In genomic region chr6:79737172-79737571, GRCh38 we compare ENCODE assay signal across 11 cellular contexts.
DNase-seq lines count a peak whose midpoint lies in the region; ATAC-seq, FAIRE-seq and TF ChIP-seq lines count a peak whose summit lies in the region.
"Had no signal": no experiment of that assay in that cellular context is flagged by ENCODE, and none has a peak within 500 bp of the region (broad histone marks: within the 10 kb centered on the region; RNA-seq: fewer than 3 reads in every experiment).

No MANE protein-coding gene starts in this region.

- H3K9me3 Mint-ChIP-seq in Caco-2 (ENCODE audit: unreplicated experiment) (no peaks in the 10 kb centered on the region), nephron progenitor cell (peaks cover 3% of the 10 kb centered on the region)
- no peaks in the 10 kb centered on the region for H3K9me3 Mint-ChIP-seq in CD8-positive, alpha-beta memory T cell
- peaks cover 2% of the 10 kb centered on the region for H3K9me3 Mint-ChIP-seq in CD8-positive, alpha-beta T cell

- H3K27me3 ChIP-seq in Caco-2 (replicated peaks; ENCODE audit: control insufficient read depth, insufficient read depth, low read length) (no peaks in the 10 kb centered on the region), duodenal mucosa (ENCODE audit: control insufficient read depth in 1 of 2, insufficient read depth in 2 of 2, low read length in 2 of 2) (no peaks in the 10 kb centered on the region)
- no peaks in the 10 kb centered on the region for H3K27me3 ChIP-seq in CD8-positive, alpha-beta memory T cell (ENCODE audit: insufficient read depth, low read length, poor library complexity, severe bottlenecking)
- H3K27me3 ChIP-seq in CD8-positive, alpha-beta T cell (ENCODE audit: insufficient read depth, low read length) = no peaks in the 10 kb centered on the region
- H3K27me3 ChIP-seq: brain microvascular endothelial cell had no signal

- POLR2A ChIA-PET in Caco-2 (lab: Charles Lee) = no interaction called here
- POLR2A ChIA-PET in CD8-positive, alpha-beta memory T cell (lab: Charles Lee) = no interaction called here
- POLR2A ChIA-PET in CD8-positive, alpha-beta T cell (lab: Charles Lee) = no interaction called here

- TF ChIP-seq POLR2A in GM12892 (IDR thresholded peaks at IDR 0.05; ENCODE audit: low read depth, low read length) = no peak

- no peak for ATAC-seq in GM18873 (IDR thresholded peaks at IDR 0.05; ENCODE audit: low FRiP score, unreplicated experiment)
- no peak for ATAC-seq in CD8-positive, alpha-beta T cell

- H3K4me3 Mint-ChIP-seq in Caco-2 (ENCODE audit: unreplicated experiment) = peak overlapping the region; percentile 11
- no peak overlapping the region for H3K4me3 Mint-ChIP-seq in nephron progenitor cell
- H3K4me3 Mint-ChIP-seq in CD8-positive, alpha-beta memory T cell = no peak overlapping the region
- no peak overlapping the region for H3K4me3 Mint-ChIP-seq in CD8-positive, alpha-beta T cell
- H3K4me3 Mint-ChIP-seq: B cell had no signal

- FAIRE-seq in GM12892 (lab: Jason Lieb, UNC) = no peak

- CTCF ChIA-PET in Caco-2 (lab: Charles Lee) = no interaction called here
- CTCF ChIA-PET in CD8-positive, alpha-beta memory T cell (lab: Charles Lee) = no interaction called here
- CTCF ChIA-PET in CD8-positive, alpha-beta T cell (lab: Charles Lee) = interaction anchor here (1.2 kb wide), 1 partner anchor 26 kb away, joined by 3 read pairs; no protein-coding TSS in a partner anchor

- peaks cover 2% of the 10 kb centered on the region for H3K27me3 Mint-ChIP-seq in Caco-2 (ENCODE audit: insufficient read depth, unreplicated experiment)
- peaks cover 3% of the 10 kb centered on the region for H3K27me3 Mint-ChIP-seq in nephron progenitor cell (ENCODE audit: low read depth, poor library complexity)
- H3K27me3 Mint-ChIP-seq in CD8-positive, alpha-beta memory T cell = peaks cover 0 to 13% of the 10 kb centered on the region in 2 donors
- peaks cover 7% of the 10 kb centered on the region for H3K27me3 Mint-ChIP-seq in CD8-positive, alpha-beta T cell (ENCODE audit: low read depth)

- TF ChIP-seq CTCF in Caco-2 (IDR thresholded peaks at IDR 0.05; ENCODE audit: insufficient read depth in 1 of 2, low read depth in 1 of 2, low read length in 1 of 2, severe bottlenecking in 1 of 2, unreplicated experiment in 1 of 2) (no peak), nephron progenitor cell (IDR thresholded peaks at IDR 0.05) (no peak)
- TF ChIP-seq CTCF in CD8-positive, alpha-beta T cell (IDR thresholded peaks at IDR 0.05) = no peak

- peak overlapping the region in 1 of 2 donors; percentile 4 for H3K9ac ChIP-seq in duodenal mucosa (ENCODE audit: low read depth in 1 of 2, low read length in 2 of 2)

- H3K4me1 ChIP-seq in Caco-2 (peaks cover 5% of the 10 kb centered on the region; the same call in 1 of the 2 replicates), duodenal mucosa (ENCODE audit: control insufficient read depth in 1 of 2, insufficient read depth in 2 of 2, low read length in 2 of 2) (no peaks in the 10 kb centered on the region)
- no peaks in the 10 kb centered on the region for H3K4me1 ChIP-seq in CD8-positive, alpha-beta memory T cell (ENCODE audit: insufficient read depth, low read length)
- H3K4me1 ChIP-seq in CD8-positive, alpha-beta T cell (ENCODE audit: insufficient read depth, low read length) = no peaks in the 10 kb centered on the region

- intact Hi-C loops in Caco-2 (cut with micrococcal nuclease; ENCODE audit: unreplicated experiment) = no loop called here
- intact Hi-C loops in CD8-positive, alpha-beta T cell (cut with DNase I, micrococcal nuclease) = no loop called here

- H3K27ac Mint-ChIP-seq in Caco-2 (ENCODE audit: unreplicated experiment) (no peak overlapping the region), nephron progenitor cell (peak overlapping the region; percentile 89)
- no peak overlapping the region for H3K27ac Mint-ChIP-seq in CD8-positive, alpha-beta memory T cell
- H3K27ac Mint-ChIP-seq in CD8-positive, alpha-beta T cell = no peak overlapping the region
- H3K27ac Mint-ChIP-seq: B cell had no signal

- H3K4me3 ChIP-seq in Caco-2 (ENCODE audit: low read depth, low read length) (no peak overlapping the region), duodenal mucosa (ENCODE audit: low read depth in 1 of 2, low read length in 2 of 2) (peak overlapping the region; percentile 50 to 57)
- H3K4me3 ChIP-seq in CD8-positive, alpha-beta memory T cell (ENCODE audit: low read length) = no peak overlapping the region
- no peak overlapping the region for H3K4me3 ChIP-seq in CD8-positive, alpha-beta T cell (ENCODE audit: low read depth, low read length)

- peak in 1 of 2 experiments; percentile 13 for DNase-seq in Caco-2
- DNase-seq in NCI-H526 treated with DMSO at 0.1 percent for 48 hours (lab: John Stamatoyannopoulos, UW) = peak; percentile 45
- DNase-seq in nephron progenitor cell = peak; percentile 26
- no peak for DNase-seq in CD8-positive, alpha-beta memory T cell
- no peak for DNase-seq in CD8-positive, alpha-beta T cell
- DNase-seq in GM12892 (ENCODE audit: insufficient read length) = no peak
- DNase-seq: activated T-cell treated with anti-CD3 and anti-CD28 coated beads for 4 hours, brain microvascular endothelial cell had no signal

- H3K36me3 Mint-ChIP-seq in Caco-2 (ENCODE audit: insufficient read depth, unreplicated experiment) (no peaks in the 10 kb centered on the region), nephron progenitor cell (ENCODE audit: low read depth) (no peaks in the 10 kb centered on the region)
- no peaks in the 10 kb centered on the region for H3K36me3 Mint-ChIP-seq in CD8-positive, alpha-beta memory T cell
- H3K36me3 Mint-ChIP-seq in CD8-positive, alpha-beta T cell = no peaks in the 10 kb centered on the region

- no peak overlapping the region for H3K27ac ChIP-seq in duodenal mucosa (ENCODE audit: low read depth, low read length)
- H3K27ac ChIP-seq in CD8-positive, alpha-beta memory T cell (ENCODE audit: low read depth, low read length) = no peak overlapping the region
- H3K27ac ChIP-seq in CD8-positive, alpha-beta T cell (ENCODE audit: low read depth, low read length) = no peak overlapping the region
- H3K27ac ChIP-seq: brain microvascular endothelial cell had no signal

- H3K36me3 ChIP-seq in Caco-2 (ENCODE audit: control insufficient read depth, insufficient read depth, low read length) (no peaks in the 10 kb centered on the region), duodenal mucosa (ENCODE audit: control insufficient read depth in 1 of 2, insufficient read depth in 2 of 2, low read length in 2 of 2) (no peaks in the 10 kb centered on the region)
- no peaks in the 10 kb centered on the region for H3K36me3 ChIP-seq in CD8-positive, alpha-beta memory T cell (ENCODE audit: insufficient read depth, low read length)
- H3K36me3 ChIP-seq in CD8-positive, alpha-beta T cell (ENCODE audit: insufficient read depth, low read length) = no peaks in the 10 kb centered on the region
- H3K36me3 ChIP-seq: brain microvascular endothelial cell had no signal

- BruUV-seq in Caco-2 (replicated peaks; lab: Mats Ljungman, UMichigan) = no TSS peak

- H3K9me3 ChIP-seq in Caco-2 = no peaks in the 10 kb centered on the region
- no peaks in the 10 kb centered on the region for H3K9me3 ChIP-seq in duodenal mucosa (ENCODE audit: control insufficient read depth in 1 of 2, low read length in 2 of 2)
- H3K9me3 ChIP-seq in CD8-positive, alpha-beta memory T cell (ENCODE audit: low read length) = no peaks in the 10 kb centered on the region
- no peaks in the 10 kb centered on the region for H3K9me3 ChIP-seq in CD8-positive, alpha-beta T cell (ENCODE audit: low read length)

- H3K4me1 Mint-ChIP-seq in Caco-2 (ENCODE audit: low read depth, unreplicated experiment) (peaks cover 7% of the 10 kb centered on the region), nephron progenitor cell (peaks cover 8% of the 10 kb centered on the region)
- no peaks in the 10 kb centered on the region for H3K4me1 Mint-ChIP-seq in CD8-positive, alpha-beta memory T cell
- H3K4me1 Mint-ChIP-seq in CD8-positive, alpha-beta T cell (ENCODE audit: low read depth) = no peaks in the 10 kb centered on the region
- H3K4me1 Mint-ChIP-seq: B cell had no signal

Comparison
In these comparisons a context has a peak if more than half of its experiments do, and no peak if none do; other contexts are left out.
1. DNase-seq: peak in NCI-H526 treated with DMSO at 0.1 percent for 48 hours (single experiment) and nephron progenitor cell (single experiment); none in CD8-positive, alpha-beta memory T cell (0 of 5), CD8-positive, alpha-beta T cell (0 of 7) and GM12892 (single experiment).
2. H3K4me3 ChIP-seq: peak in duodenal mucosa (2 of 2); none in Caco-2 (single experiment), CD8-positive, alpha-beta memory T cell (single experiment) and CD8-positive, alpha-beta T cell (single experiment).